ENCODE assay signal across 8 cellular contexts in genomic region chr14:51650721-51651387, GRCh38. TPM values are rescaled to one million over a fixed set of nuclear protein-coding genes. Genes with fewer than 3 reads are reported as not detected.
A peak's percentile ranks its signal among the peaks of the same experiment; 100 is the strongest.
DNase-seq lines count a peak whose midpoint lies in the region; TF ChIP-seq lines count a peak whose summit lies in the region.

No MANE protein-coding gene starts in this region.

- no peaks in the 10 kb centered on the region for H3K36me3 ChIP-seq in urinary bladder (ENCODE audit: insufficient read depth)

- TF ChIP-seq CTCF in choroid plexus epithelial cell (conservative IDR thresholded peaks at IDR 0.05; ENCODE audit: low read depth, low read length): no peak

- H3K4me3 ChIP-seq in choroid plexus epithelial cell (ENCODE audit: low read depth, low read length): peak overlapping the region; percentile 90
- H3K4me3 ChIP-seq in urinary bladder (ENCODE audit: low read depth, low read length): peak overlapping the region; percentile 84

- H3K4me1 ChIP-seq in urinary bladder (ENCODE audit: insufficient read depth): no peaks in the 10 kb centered on the region

- 3% methylated on average over 30 of the region's 30 CpGs for WGBS in urinary bladder

- peak overlapping the region; percentile 98 for H3K27ac ChIP-seq in urinary bladder (ENCODE audit: low read depth)

- DNase-seq in Daoy (ENCODE audit: low read depth): peak; percentile 41
- DNase-seq in NCI-H345 treated with DMSO at 0.1 percent for 48 hours (lab: John Stamatoyannopoulos, UW; ENCODE audit: unreplicated experiment): peak; percentile 7
- DNase-seq in choroid plexus epithelial cell (ENCODE audit: low read depth): no peak
- peak; percentile 28 for DNase-seq in medulla oblongata (ENCODE audit: extremely low spot score)
- DNase-seq in NCI-H187 (lab: John Stamatoyannopoulos, UW): no peak
- DNase-seq in central memory CD4-positive, alpha-beta T cell: no peak
- DNase-seq in NCI-H2081 (lab: John Stamatoyannopoulos, UW): no peak

RNA-seq across cellular contexts. Expression of gene FRMD6, which starts 0.9 kb away (rescaled TPM):
- total RNA-seq in Daoy (2014; rRNA removed; shearing (Covaris generic)): 185 and 203 TPM in 2 replicates
- 133 TPM for total RNA-seq in urinary bladder
- polyA plus RNA-seq in urinary bladder: 34.6 TPM

Comparison
In these comparisons a context has a peak if more than half of its experiments do, and no peak if none do; other contexts are left out.
1. DNase-seq: peak in Daoy (single experiment), NCI-H345 treated with DMSO at 0.1 percent for 48 hours (single experiment) and medulla oblongata (single experiment); none in choroid plexus epithelial cell (single experiment), NCI-H187 (0 of 2), central memory CD4-positive, alpha-beta T cell (single experiment) and NCI-H2081 (0 of 2).